34 cellular contexts compared by ENCODE assay signal in genomic region chr11:60459345-60459744, GRCh38. TPM values are rescaled to one million over a fixed set of nuclear protein-coding genes. Genes with fewer than 3 reads are reported as not detected.
A peak's percentile ranks its signal among the peaks of the same experiment; 100 is the strongest.
DNase-seq lines count a peak whose midpoint lies in the region; ATAC-seq, FAIRE-seq and TF ChIP-seq lines count a peak whose summit lies in the region.
"Had no signal": no experiment of that assay in that cellular context is flagged by ENCODE, and none has a peak within 500 bp of the region (broad histone marks: within the 10 kb centered on the region; RNA-seq: fewer than 3 reads in every experiment).

No MANE protein-coding gene starts in this region.

- H3K4me3 ChIP-seq in DOHH2 (ENCODE audit: low read length) (peak overlapping the region; percentile 81), OCI-LY7 (ENCODE audit: low read depth, low read length, poor library complexity, severe bottlenecking) (peak overlapping the region; percentile 84)
- H3K4me3 ChIP-seq: A549, adrenal gland, ovary, SK-N-MC, thoracic aorta, uterus had no signal

- H3K9me3 ChIP-seq in DOHH2 (ENCODE audit: control insufficient read depth, insufficient read depth, low read length) (no peaks in the 10 kb centered on the region), OCI-LY7 (ENCODE audit: low read length) (no peaks in the 10 kb centered on the region)
- H3K9me3 ChIP-seq: A549, adrenal gland, ovary, thoracic aorta, uterus had no signal

- no peak for TF ChIP-seq CTCF in DOHH2 (IDR thresholded peaks at IDR 0.05; ENCODE audit: low read depth, low read length, poor library complexity, severe bottlenecking)
- no peak for TF ChIP-seq CTCF in OCI-LY7 (conservative IDR thresholded peaks at IDR 0.05; ENCODE audit: low read length)
- TF ChIP-seq CTCF in CD14-positive monocyte (IDR thresholded peaks at IDR 0.05), result no peak

- H4K20me1 ChIP-seq in DOHH2 (ENCODE audit: control insufficient read depth, insufficient read depth, low read depth, low read length) (peaks cover 12% of the 10 kb centered on the region; the same call in 1 of the 2 replicates), OCI-LY7 (ENCODE audit: insufficient read depth, low read length) (peaks cover 47% of the 10 kb centered on the region)

- H3F3A ChIP-seq in DOHH2 (ENCODE audit: control insufficient read depth, insufficient read depth), result peaks cover 42% of the 10 kb centered on the region

- peaks cover 11% of the 10 kb centered on the region for H3K4me1 Mint-ChIP-seq in CD14-positive monocyte

- FAIRE-seq in HTR-8/SVneo (lab: Jason Lieb, UNC), result no peak
- FAIRE-seq: A549, H54 had no signal

- H3K27ac Mint-ChIP-seq in CD14-positive monocyte, result no peak overlapping the region
- H3K27ac Mint-ChIP-seq: activated CD4-positive, alpha-beta memory T cell treated with anti-CD3 and anti-CD28 coated beads for 36 hours; activated T-helper 1 cell treated with anti-CD3 and anti-CD28 coated beads, Interleukin-12 subunit alpha, Interleukin-12 subunit beta, Interleukin-2, Interleukin-4 antibody, amounts not matched to agents 30 ng/mL and 10 ng/mL and 1 ng/mL, durations not matched to agents 14 hours and 24 hours and 36 hours; CD4-positive, alpha-beta memory T cell; dendritic cell treated with granulocyte-macrophage colony-stimulating factor and Interleukin-4, amounts not matched to agents 40 ng/mL and 50 ng/mL, for 4 days; immature natural killer cell had no signal

- intact Hi-C loops in OCI-LY7 (cut with micrococcal nuclease; ENCODE audit: unreplicated experiment) (no loop called here), CD14-positive monocyte (cut with micrococcal nuclease) (no loop called here), posterior vena cava (cut with DNase I) (no loop called here)

- no peaks in the 10 kb centered on the region for H3K27me3 ChIP-seq in DOHH2 (ENCODE audit: control insufficient read depth, low read length)
- H3K27me3 ChIP-seq: adrenal gland, ovary, uterus had no signal

- H3K36me3 ChIP-seq in DOHH2 (ENCODE audit: control insufficient read depth, low read length), result peaks cover 95% of the 10 kb centered on the region
- H3K36me3 ChIP-seq in OCI-LY7 (ENCODE audit: insufficient read depth, low read length), result peaks cover 86% of the 10 kb centered on the region
- H3K36me3 ChIP-seq: adrenal gland, ovary, thoracic aorta, uterus had no signal

- peaks cover 92% of the 10 kb centered on the region for H3K79me2 ChIP-seq in DOHH2 (ENCODE audit: control insufficient read depth, low read length)
- H3K79me2 ChIP-seq in OCI-LY7 (ENCODE audit: insufficient read depth, low read depth, low read length), result peaks cover 87% of the 10 kb centered on the region

- BruUV-seq in OCI-LY7 (replicated peaks; lab: Mats Ljungman, UMichigan), result no TSS peak

- peaks cover 0 to 4% (median 0%) of the 10 kb centered on the region in 7 donors for H3K9me3 Mint-ChIP-seq in CD14-positive monocyte
- H3K9me3 Mint-ChIP-seq: activated CD4-positive, alpha-beta memory T cell treated with anti-CD3 and anti-CD28 coated beads for 36 hours; activated T-helper 1 cell treated with anti-CD3 and anti-CD28 coated beads, Interleukin-12 subunit alpha, Interleukin-12 subunit beta, Interleukin-2, Interleukin-4 antibody, amounts not matched to agents 30 ng/mL and 10 ng/mL and 1 ng/mL, durations not matched to agents 14 hours and 24 hours and 36 hours; CD4-positive, alpha-beta memory T cell; central memory CD8-positive, alpha-beta T cell; dendritic cell treated with granulocyte-macrophage colony-stimulating factor and Interleukin-4, amounts not matched to agents 40 ng/mL and 50 ng/mL, for 4 days; immature natural killer cell; stimulated activated naive CD8-positive, alpha-beta T cell treated with anti-CD3 and anti-CD28 coated beads, Interleukin-15, amount 100 ng/mL, for 72 hours had no signal

- ATAC-seq in GM18498 (IDR thresholded peaks at IDR 0.05; ENCODE audit: unreplicated experiment) (peak; percentile 15), HG02678 (IDR thresholded peaks at IDR 0.05; ENCODE audit: unreplicated experiment) (peak; percentile 18)
- ATAC-seq: A549; left colon; stimulated activated naive CD8-positive, alpha-beta T cell treated with anti-CD3 and anti-CD28 coated beads, Interleukin-15, amount 100 ng/mL, for 72 hours had no signal

- peaks cover 0 to 3% (median 2%) of the 10 kb centered on the region in 3 donors for H3K27me3 Mint-ChIP-seq in CD14-positive monocyte (ENCODE audit: low read depth in 3 of 3)
- H3K27me3 Mint-ChIP-seq: central memory CD8-positive, alpha-beta T cell; dendritic cell treated with granulocyte-macrophage colony-stimulating factor and Interleukin-4, amounts not matched to agents 40 ng/mL and 50 ng/mL, for 4 days had no signal

- POLR2A ChIA-PET in OCI-LY7 (lab: Charles Lee), result interaction anchor here (0.7 to 7.5 kb wide), 6 partner anchors 12 to 276 kb away, joined by 3 to 123 read pairs (median 8); no protein-coding TSS in a partner anchor

- H3K27ac ChIP-seq in DOHH2 (ENCODE audit: low read depth, low read length) (peak overlapping the region; percentile 98), OCI-LY7 (ENCODE audit: low read depth, low read length, poor library complexity, severe bottlenecking) (peak overlapping the region; percentile 100)
- H3K27ac ChIP-seq: A549, adrenal gland, ovary, SK-N-MC, thoracic aorta, uterus had no signal

- peaks cover 0 to 1% of the 10 kb centered on the region in 2 donors for H3K36me3 Mint-ChIP-seq in CD14-positive monocyte
- H3K36me3 Mint-ChIP-seq: activated CD4-positive, alpha-beta memory T cell treated with anti-CD3 and anti-CD28 coated beads for 36 hours; CD4-positive, alpha-beta memory T cell; immature natural killer cell had no signal

- no peak overlapping the region for H3K4me3 Mint-ChIP-seq in CD14-positive monocyte
- H3K4me3 Mint-ChIP-seq: activated CD4-positive, alpha-beta memory T cell treated with anti-CD3 and anti-CD28 coated beads for 36 hours; activated T-helper 1 cell treated with anti-CD3 and anti-CD28 coated beads, Interleukin-12 subunit alpha, Interleukin-12 subunit beta, Interleukin-2, Interleukin-4 antibody, amounts not matched to agents 30 ng/mL and 10 ng/mL and 1 ng/mL, durations not matched to agents 14 hours and 24 hours and 36 hours; CD4-positive, alpha-beta memory T cell; central memory CD8-positive, alpha-beta T cell; dendritic cell treated with granulocyte-macrophage colony-stimulating factor and Interleukin-4, amounts not matched to agents 40 ng/mL and 50 ng/mL, for 4 days; immature natural killer cell; stimulated activated naive CD8-positive, alpha-beta T cell treated with anti-CD3 and anti-CD28 coated beads, Interleukin-15, amount 100 ng/mL, for 72 hours had no signal

- H3K4me1 ChIP-seq in DOHH2 (ENCODE audit: control insufficient read depth, low read length) (peaks cover 61% of the 10 kb centered on the region), OCI-LY7 (ENCODE audit: insufficient read depth, low read length, poor library complexity, severe bottlenecking) (peaks cover 58% of the 10 kb centered on the region)
- H3K4me1 ChIP-seq: A549, adrenal gland, uterus had no signal

- peak overlapping the region; percentile 93 for H3K4me2 ChIP-seq in DOHH2 (ENCODE audit: low read length)
- H3K4me2 ChIP-seq in OCI-LY7 (ENCODE audit: low read length), result peak overlapping the region; percentile 92
- H3K4me2 ChIP-seq: A549 had no signal

- no peak overlapping the region for H2AFZ ChIP-seq in OCI-LY7 (ENCODE audit: low read length)

- H3K9me2 ChIP-seq in DOHH2 (replicated peaks; ENCODE audit: control insufficient read depth, low read length) (no peaks in the 10 kb centered on the region), OCI-LY7 (ENCODE audit: insufficient read depth, low read length) (no peaks in the 10 kb centered on the region)

- DNase-seq in OCI-LY7 (ENCODE audit: low spot score) (peak; percentile 56), HTR-8/SVneo (ENCODE audit: insufficient read length, low spot score) (no peak), CD14-positive monocyte (ENCODE audit: low spot score) (no peak), NCI-H2171 treated with DMSO at 0.1 percent for 48 hours (lab: John Stamatoyannopoulos, UW) (no peak), posterior vena cava (ENCODE audit: low spot score) (no peak)
- DNase-seq: activated CD4-positive, alpha-beta memory T cell treated with anti-CD3 and anti-CD28 coated beads for 36 hours; activated CD4-positive, CD25-positive, alpha-beta regulatory T cell treated with anti-CD3 and anti-CD28 coated beads, Interleukin-2, amount 50 U/mL, for 72 hours; activated naive CD4-positive, alpha-beta T cell treated with Interleukin-2 at 50 U/mL for 16 hours; adrenal gland; CD4-positive, alpha-beta memory T cell; immature natural killer cell; left colon; mammary epithelial cell; NCI-H446; NCI-H774; ovary; retina; stimulated activated naive CD8-positive, alpha-beta T cell treated with anti-CD3 and anti-CD28 coated beads, Interleukin-15, amount 100 ng/mL, for 72 hours; uterus had no signal

- CTCF ChIA-PET in OCI-LY7 (lab: Charles Lee; ENCODE audit: unreplicated experiment), result interaction anchor here (1.0 kb wide), 1 partner anchor 21 kb away, joined by 3 read pairs; no protein-coding TSS in a partner anchor

RNA-seq across cellular contexts. Expression of gene MS4A1, which starts 3.7 kb away (rescaled TPM):
- total RNA-seq in OCI-LY7 (2014; rRNA removed; shearing (Covaris generic)), result 435 and 488 TPM in 2 replicates
- 559 and 603 TPM in 2 replicates for total RNA-seq in OCI-LY7 (2022)
- 1 to 10 TPM in 1 of 2 donors, under 1 TPM in 1; 0.88 to 1.3 TPM for polyA plus RNA-seq in CD14-positive monocyte
- total RNA-seq in posterior vena cava, result 1 to 10 TPM; 1.8 to 2.5 TPM
- total RNA-seq: activated CD4-positive, alpha-beta memory T cell treated with anti-CD3 and anti-CD28 coated beads for 36 hours; activated T-helper 1 cell treated with anti-CD3 and anti-CD28 coated beads, Interleukin-12 subunit alpha, Interleukin-12 subunit beta, Interleukin-2, Interleukin-4 antibody, amounts not matched to agents 30 ng/mL and 10 ng/mL and 1 ng/mL, durations not matched to agents 14 hours and 24 hours and 36 hours; Daoy; mammary epithelial cell; T-helper 1 cell treated with Interleukin-12 subunit alpha and Interleukin-12 subunit beta and Interleukin-4 antibody, amounts not matched to agents 30 ng/mL and 1 ng/mL, for 36 hours had no signal
- polyA plus RNA-seq: A549, mammary epithelial cell, neural cell had no signal

RNA-seq across cellular contexts. Expression of gene MS4A5, which starts 30.0 kb away (rescaled TPM):
- not detected in 2 replicates for total RNA-seq in OCI-LY7 (2014; rRNA removed; shearing (Covaris generic))
- not detected in 2 replicates for total RNA-seq in OCI-LY7 (2022)
- polyA plus RNA-seq in CD14-positive monocyte, result not detected
- total RNA-seq in posterior vena cava, result not detected
- total RNA-seq: activated CD4-positive, alpha-beta memory T cell treated with anti-CD3 and anti-CD28 coated beads for 36 hours; activated T-helper 1 cell treated with anti-CD3 and anti-CD28 coated beads, Interleukin-12 subunit alpha, Interleukin-12 subunit beta, Interleukin-2, Interleukin-4 antibody, amounts not matched to agents 30 ng/mL and 10 ng/mL and 1 ng/mL, durations not matched to agents 14 hours and 24 hours and 36 hours; adrenal gland; CD4-positive, alpha-beta memory T cell; Daoy; left colon; mammary epithelial cell; ovary; skeletal muscle tissue; T-helper 1 cell treated with Interleukin-12 subunit alpha and Interleukin-12 subunit beta and Interleukin-4 antibody, amounts not matched to agents 30 ng/mL and 1 ng/mL, for 36 hours; thoracic aorta; uterus had no signal
- polyA plus RNA-seq: A549; adrenal gland; CD4-positive, alpha-beta memory T cell; esophagus; immature natural killer cell; mammary epithelial cell; neural cell; ovary had no signal

RNA-seq across cellular contexts. Expression of gene MS4A12, which starts 33.2 kb away (rescaled TPM):
- 1.8 TPM in 1 of 2 replicates, not detected in the other for total RNA-seq in OCI-LY7 (2014; rRNA removed; shearing (Covaris generic))
- total RNA-seq in OCI-LY7 (2022) (not detected in 2 replicates), posterior vena cava (not detected)
- polyA plus RNA-seq in CD14-positive monocyte, result not detected
- total RNA-seq: activated CD4-positive, alpha-beta memory T cell treated with anti-CD3 and anti-CD28 coated beads for 36 hours; activated T-helper 1 cell treated with anti-CD3 and anti-CD28 coated beads, Interleukin-12 subunit alpha, Interleukin-12 subunit beta, Interleukin-2, Interleukin-4 antibody, amounts not matched to agents 30 ng/mL and 10 ng/mL and 1 ng/mL, durations not matched to agents 14 hours and 24 hours and 36 hours; adrenal gland; CD4-positive, alpha-beta memory T cell; Daoy; mammary epithelial cell; ovary; skeletal muscle tissue; T-helper 1 cell treated with Interleukin-12 subunit alpha and Interleukin-12 subunit beta and Interleukin-4 antibody, amounts not matched to agents 30 ng/mL and 1 ng/mL, for 36 hours; thoracic aorta; uterus had no signal
- polyA plus RNA-seq: A549; adrenal gland; CD4-positive, alpha-beta memory T cell; esophagus; immature natural killer cell; mammary epithelial cell; neural cell; ovary had no signal

RNA-seq across cellular contexts. Expression of gene MS4A13, which starts 55.8 kb away (rescaled TPM):
- not detected in 2 replicates for total RNA-seq in OCI-LY7 (2014; rRNA removed; shearing (Covaris generic))
- total RNA-seq in OCI-LY7 (2022) (not detected in 2 replicates), posterior vena cava (not detected)
- not detected for polyA plus RNA-seq in CD14-positive monocyte
- total RNA-seq: activated CD4-positive, alpha-beta memory T cell treated with anti-CD3 and anti-CD28 coated beads for 36 hours; activated T-helper 1 cell treated with anti-CD3 and anti-CD28 coated beads, Interleukin-12 subunit alpha, Interleukin-12 subunit beta, Interleukin-2, Interleukin-4 antibody, amounts not matched to agents 30 ng/mL and 10 ng/mL and 1 ng/mL, durations not matched to agents 14 hours and 24 hours and 36 hours; adrenal gland; CD4-positive, alpha-beta memory T cell; left colon; mammary epithelial cell; ovary; skeletal muscle tissue; T-helper 1 cell treated with Interleukin-12 subunit alpha and Interleukin-12 subunit beta and Interleukin-4 antibody, amounts not matched to agents 30 ng/mL and 1 ng/mL, for 36 hours; thoracic aorta; uterus had no signal
- polyA plus RNA-seq: A549; adrenal gland; CD4-positive, alpha-beta memory T cell; esophagus; immature natural killer cell; mammary epithelial cell; neural cell; ovary had no signal

Comparison
In these comparisons a context has a peak if more than half of its experiments do, and no peak if none do; other contexts are left out.
1. RNA of gene MS4A1, which starts 3.7 kb away (total RNA-seq): 435 to 603 TPM in OCI-LY7; 1.8 to 2.5 TPM in posterior vena cava; every median in the first group is over 100 times any median in the second.